ENCODE assay signal across 20 cellular contexts in genomic region chr5:178651046-178651810, GRCh38. TPM values are rescaled to one million over a fixed set of nuclear protein-coding genes. Genes with fewer than 3 reads are reported as not detected.
A peak's percentile ranks its signal among the peaks of the same experiment; 100 is the strongest.
DNase-seq lines count a peak whose midpoint lies in the region; ATAC-seq and TF ChIP-seq lines count a peak whose summit lies in the region.
"Had no signal": no experiment of that assay in that cellular context is flagged by ENCODE, and none has a peak within 500 bp of the region (broad histone marks: within the 10 kb centered on the region; RNA-seq: fewer than 3 reads in every experiment).

No MANE protein-coding gene starts in this region.

- H3K9ac ChIP-seq in fibroblast of lung (ENCODE audit: insufficient read depth, low read length), result no peak overlapping the region
- peak overlapping the region; percentile 31 for H3K9ac ChIP-seq in skeletal muscle satellite cell (ENCODE audit: low read depth, low read length)

- H3K27me3 ChIP-seq in fibroblast of lung (ENCODE audit: control insufficient read depth, insufficient read depth, low read length) (no peaks in the 10 kb centered on the region), skeletal muscle satellite cell (ENCODE audit: control insufficient read depth, insufficient read depth, low read length) (no peaks in the 10 kb centered on the region)

- H3K9me3 ChIP-seq in fibroblast of lung (ENCODE audit: control insufficient read depth, insufficient read depth, low read depth, low read length) (no peaks in the 10 kb centered on the region), skeletal muscle satellite cell (replicated peaks; ENCODE audit: low read length) (peaks cover under 1% of the 10 kb centered on the region)

- H3K4me2 ChIP-seq in fibroblast of lung (ENCODE audit: extremely low read depth, insufficient read depth, low read length), result no peak overlapping the region
- H3K4me2 ChIP-seq in skeletal muscle satellite cell (ENCODE audit: low read length), result peak overlapping the region; percentile 62

- ATAC-seq in GM18502 (IDR thresholded peaks at IDR 0.05; ENCODE audit: poor library complexity, unreplicated experiment), result no peak
- no peak for ATAC-seq in HG03108 (IDR thresholded peaks at IDR 0.05; ENCODE audit: unreplicated experiment)
- ATAC-seq: sciatic nerve had no signal

- H3K36me3 ChIP-seq in fibroblast of lung (ENCODE audit: control insufficient read depth, insufficient read depth, low read length), result no peaks in the 10 kb centered on the region
- no peaks in the 10 kb centered on the region for H3K36me3 ChIP-seq in skeletal muscle satellite cell (ENCODE audit: insufficient read depth, low read length)
- H3K36me3 ChIP-seq: WERI-Rb-1 had no signal

- H3K9me3 Mint-ChIP-seq in nephron progenitor cell, result peaks cover 32% of the 10 kb centered on the region

- no peaks in the 10 kb centered on the region for H4K20me1 ChIP-seq in fibroblast of lung (ENCODE audit: control insufficient read depth, extremely low read depth, insufficient read depth, low read length)

- H3K27me3 Mint-ChIP-seq in nephron progenitor cell (ENCODE audit: low read depth, poor library complexity), result peaks cover 11% of the 10 kb centered on the region

- no peak for TF ChIP-seq CTCF in fibroblast of lung (conservative IDR thresholded peaks at IDR 0.05 in 1 of 2, IDR thresholded peaks at IDR 0.05 in 1 of 2; ENCODE audit: low read depth in 1 of 2, low read length in 2 of 2)
- TF ChIP-seq CTCF in nephron progenitor cell (IDR thresholded peaks at IDR 0.05), result no peak

- no peaks in the 10 kb centered on the region for H3K4me1 Mint-ChIP-seq in nephron progenitor cell
- H3K4me1 Mint-ChIP-seq: activated naive CD4-positive, alpha-beta T cell treated with anti-CD3 and anti-CD28 coated beads, Interleukin-2, amount 50 U/mL, for 24 hours had no signal

- peak; percentile 87 for DNase-seq in EL
- DNase-seq in amniotic epithelial cell (ENCODE audit: low read depth), result peak; percentile 2
- peak; percentile 11 to 72 for DNase-seq in fibroblast of lung (ENCODE audit: low read depth in 2 of 2)
- DNase-seq in nephron progenitor cell, result no peak
- no peak for DNase-seq in NCI-H774 (lab: John Stamatoyannopoulos, UW)
- DNase-seq: activated CD4-positive, alpha-beta memory T cell treated with anti-CD3 and anti-CD28 coated beads for 36 hours; activated T-cell treated with anti-CD3 and anti-CD28 coated beads, Interleukin-2, amount 50 U/mL, for 24 hours; effector CD8-positive, alpha-beta T cell; H9; NCI-H146; NCI-H345; Right ventricle myocardium superior; stimulated activated CD4-positive, alpha-beta T cell treated with anti-CD3 and anti-CD28 coated beads, Interleukin-2, amount 100 ng/mL, for 48 hours; WERI-Rb-1 had no signal

- H3K4me1 ChIP-seq in fibroblast of lung (ENCODE audit: control insufficient read depth, extremely low read depth, insufficient read depth, low read length), result no peaks in the 10 kb centered on the region
- H3K4me1 ChIP-seq in skeletal muscle satellite cell (ENCODE audit: control insufficient read depth, insufficient read depth, low read length), result peaks cover 12% of the 10 kb centered on the region

- H3K4me3 ChIP-seq in fibroblast of lung (replicated peaks in 1 of 4; ENCODE audit: control extremely low read depth in 1 of 4, insufficient read depth in 1 of 4, low read depth in 3 of 4, low read length in 4 of 4), result no peak overlapping the region
- peak overlapping the region; percentile 54 for H3K4me3 ChIP-seq in skeletal muscle satellite cell (ENCODE audit: low read length)

- no peaks in the 10 kb centered on the region for H3K79me2 ChIP-seq in fibroblast of lung (ENCODE audit: control insufficient read depth, insufficient read depth, low read length)

- no peak overlapping the region for H3K27ac ChIP-seq in fibroblast of lung (ENCODE audit: insufficient read depth, low read length)
- H3K27ac ChIP-seq: WERI-Rb-1 had no signal

- no peak overlapping the region for H3K4me3 Mint-ChIP-seq in nephron progenitor cell
- H3K4me3 Mint-ChIP-seq: activated CD4-positive, alpha-beta memory T cell treated with anti-CD3 and anti-CD28 coated beads for 36 hours; activated naive CD4-positive, alpha-beta T cell treated with anti-CD3 and anti-CD28 coated beads, Interleukin-2, amount 50 U/mL, for 24 hours; activated T-cell treated with anti-CD3 and anti-CD28 coated beads, Interleukin-2, amount 50 U/mL, for 24 hours; B cell; H9 had no signal

- no peak overlapping the region for H2AFZ ChIP-seq in fibroblast of lung (ENCODE audit: low read length)

- no peaks in the 10 kb centered on the region for H3K36me3 Mint-ChIP-seq in nephron progenitor cell (ENCODE audit: low read depth)
- H3K36me3 Mint-ChIP-seq: activated naive CD4-positive, alpha-beta T cell treated with anti-CD3 and anti-CD28 coated beads, Interleukin-2, amount 50 U/mL, for 24 hours had no signal

- no peak overlapping the region for H3K27ac Mint-ChIP-seq in nephron progenitor cell
- H3K27ac Mint-ChIP-seq: activated CD4-positive, alpha-beta memory T cell treated with anti-CD3 and anti-CD28 coated beads for 36 hours; activated naive CD4-positive, alpha-beta T cell treated with anti-CD3 and anti-CD28 coated beads, Interleukin-2, amount 50 U/mL, for 24 hours; activated T-cell treated with anti-CD3 and anti-CD28 coated beads, Interleukin-2, amount 50 U/mL, for 24 hours; B cell; H9 had no signal

RNA-seq across cellular contexts. Expression of gene CLK4, which starts 24.4 kb away (rescaled TPM):
- 23.4 and 27.9 TPM in 2 replicates for total RNA-seq in fibroblast of lung
- polyA plus RNA-seq in fibroblast of lung, result 11.0 and 20.7 TPM in 2 replicates
- polyA plus RNA-seq in fibroblast of lung (2012), result 7.0 and 13.8 TPM in 2 replicates
- 1.7 and 2.7 TPM in 2 replicates for polyA minus RNA-seq in fibroblast of lung (ENCODE audit: low replicate concordance)
- total RNA-seq in skeletal muscle satellite cell (2012; rRNA removed), result 26.2 and 35.7 TPM in 2 replicates

Comparison
In these comparisons a context has a peak if more than half of its experiments do, and no peak if none do; other contexts are left out.
1. DNase-seq: peak in EL (single experiment), amniotic epithelial cell (single experiment) and fibroblast of lung (2 of 2); none in nephron progenitor cell (single experiment) and NCI-H774 (single experiment).